ENCODE assay signal across 23 cellular contexts in genomic region chr12:113820842-113821241, GRCh38.
DNase-seq lines count a peak whose midpoint lies in the region; ATAC-seq and TF ChIP-seq lines count a peak whose summit lies in the region.
"Had no signal": no experiment of that assay in that cellular context is flagged by ENCODE, and none has a peak within 500 bp of the region (broad histone marks: within the 10 kb centered on the region; RNA-seq: fewer than 3 reads in every experiment).

No MANE protein-coding gene starts in this region.

- POLR2A ChIA-PET in IMR-90 (lab: Charles Lee; ENCODE audit: unreplicated experiment), result no interaction called here

- H3K9me1 ChIP-seq in IMR-90 (ENCODE audit: insufficient read depth, low read length), result peaks cover 3% of the 10 kb centered on the region; the same call in 1 of the 2 replicates

- peak overlapping the region; percentile 95 for H2BK12ac ChIP-seq in neuronal stem cell (ENCODE audit: low read length)

- no peaks in the 10 kb centered on the region for H3K9me2 ChIP-seq in GM23338 (ENCODE audit: insufficient read depth)

- H3K4me1 ChIP-seq in GM23338 (ENCODE audit: insufficient read depth) (no peaks in the 10 kb centered on the region), IMR-90 (ENCODE audit: control insufficient read depth, insufficient read depth, low read length) (no peaks in the 10 kb centered on the region), neuronal stem cell (ENCODE audit: control insufficient read depth in 2 of 2, insufficient read depth in 1 of 2, low read depth in 1 of 2, low read length in 2 of 2) (peaks cover 17 to 24% of the 10 kb centered on the region in 2 donors)
- H3K4me1 ChIP-seq: A549, BE2C had no signal

- H3K4me3 ChIP-seq in GM23338, result no peak overlapping the region
- no peak overlapping the region for H3K4me3 ChIP-seq in IMR-90 (ENCODE audit: insufficient read depth, low read depth, low read length)
- H3K4me3 ChIP-seq in neuronal stem cell (ENCODE audit: low read length in 2 of 2), result no peak overlapping the region
- H3K4me3 ChIP-seq: A549; BLaER1 treated with 17β-estradiol and CSF1 and Interleukin-3, amounts not matched to agents 10 nM and 100 nM; GM12878 had no signal

- TF ChIP-seq RAD21 in IMR-90 (IDR thresholded peaks at IDR 0.05; ENCODE audit: low read length), result no peak

- intact Hi-C loops in IMR-90 (cut with micrococcal nuclease), result no loop called here

- H3K4ac ChIP-seq in IMR-90 (ENCODE audit: low read depth, low read length) (no peak overlapping the region), neuronal stem cell (ENCODE audit: low read length) (no peak overlapping the region)

- 81% methylated on average over 3 of the region's 8 CpGs; no CpG with 5 or more reads in 1 of the 2 experiments for WGBS in IMR-90 (ENCODE audit: extremely low coverage in 2 of 2, insufficient read length in 1 of 2), 2 experiments
- no CpG with 5 or more reads among the region's 8 CpGs for WGBS in neuronal stem cell (ENCODE audit: extremely low coverage in 2 of 2, insufficient read length in 2 of 2, insufficient replicate concordance in 1 of 2), 2 donors

- H2BK120ac ChIP-seq in IMR-90 (ENCODE audit: low read depth, low read length), result no peak overlapping the region
- no peak overlapping the region for H2BK120ac ChIP-seq in neuronal stem cell (ENCODE audit: low read depth, low read length)

- no peak overlapping the region for H3K56ac ChIP-seq in IMR-90 (ENCODE audit: extremely low read depth, insufficient read depth, low read length)

- TF ChIP-seq POLR2A in IMR-90 (IDR thresholded peaks at IDR 0.05; ENCODE audit: low read depth, low read length), result no peak

- H3K14ac ChIP-seq in IMR-90 (replicated peaks; ENCODE audit: low read depth, low read length), result no peak overlapping the region
- no peak overlapping the region for H3K14ac ChIP-seq in neuronal stem cell (ENCODE audit: low read length)

- H3K4me1 Mint-ChIP-seq in GM23338, result peaks cover 11% of the 10 kb centered on the region
- no peaks in the 10 kb centered on the region for H3K4me1 Mint-ChIP-seq in central memory CD8-positive, alpha-beta T cell
- no peaks in the 10 kb centered on the region for H3K4me1 Mint-ChIP-seq in HFFc6 (ENCODE audit: low read depth)
- H3K4me1 Mint-ChIP-seq: CD14-positive monocyte had no signal

- H2BK5ac ChIP-seq in IMR-90 (ENCODE audit: low read depth, low read length, poor library complexity, severe bottlenecking) (no peak overlapping the region), neuronal stem cell (ENCODE audit: low read length) (no peak overlapping the region)

- H3K4me3 Mint-ChIP-seq in GM23338 (no peak overlapping the region), HFFc6 (no peak overlapping the region)
- no peak overlapping the region for H3K4me3 Mint-ChIP-seq in central memory CD8-positive, alpha-beta T cell
- H3K4me3 Mint-ChIP-seq: CD14-positive monocyte; CD4-positive, alpha-beta T cell; CD8-positive, alpha-beta memory T cell had no signal

- BruUV-seq in IMR-90 (replicated peaks; lab: Mats Ljungman, UMichigan), result no TSS peak

- H3K27me3 Mint-ChIP-seq in GM23338 (ENCODE audit: insufficient read depth, low read depth, poor library complexity) (peaks cover 22% of the 10 kb centered on the region), HFFc6 (ENCODE audit: insufficient read depth) (peaks cover 5% of the 10 kb centered on the region)
- no peaks in the 10 kb centered on the region for H3K27me3 Mint-ChIP-seq in central memory CD8-positive, alpha-beta T cell
- H3K27me3 Mint-ChIP-seq: CD4-positive, alpha-beta T cell; CD8-positive, alpha-beta memory T cell had no signal

- H3F3A ChIP-seq in GM23338 (replicated peaks; ENCODE audit: low read depth), result no peaks in the 10 kb centered on the region

- H3K9me3 ChIP-seq in IMR-90 (ENCODE audit: control insufficient read depth, insufficient read depth, low read length) (no peaks in the 10 kb centered on the region), neuronal stem cell (replicated peaks in 1 of 2; ENCODE audit: control insufficient read depth in 2 of 2, insufficient read depth in 1 of 2, low read depth in 1 of 2, low read length in 2 of 2) (no peaks in the 10 kb centered on the region)
- H3K9me3 ChIP-seq: A549; BE2C; BLaER1 treated with 17β-estradiol and CSF1 and Interleukin-3, amounts not matched to agents 10 nM and 100 nM had no signal

- H3K79me1 ChIP-seq in IMR-90 (ENCODE audit: low read depth in 1 of 2, low read length in 2 of 2) (no peaks in the 10 kb centered on the region), neuronal stem cell (ENCODE audit: low read depth, low read length) (no peaks in the 10 kb centered on the region)

- H3K27me3 ChIP-seq in GM23338 (ENCODE audit: insufficient read depth) (no peaks in the 10 kb centered on the region), IMR-90 (ENCODE audit: control insufficient read depth, insufficient read depth, low read length) (no peaks in the 10 kb centered on the region), neuronal stem cell (ENCODE audit: control insufficient read depth in 3 of 3, insufficient read depth in 3 of 3, low read depth in 1 of 3, low read length in 3 of 3) (no peaks in the 10 kb centered on the region)
- H3K27me3 ChIP-seq: BE2C; BLaER1 treated with 17β-estradiol and CSF1 and Interleukin-3, amounts not matched to agents 10 nM and 100 nM had no signal

- CTCF ChIA-PET in IMR-90 (lab: Yijun Ruan, JAX), result no interaction called here

- no peak overlapping the region for H3K18ac ChIP-seq in IMR-90 (ENCODE audit: low read depth, low read length)
- peak overlapping the region; percentile 11 for H3K18ac ChIP-seq in neuronal stem cell (ENCODE audit: low read length)

- H3K36me3 ChIP-seq in GM23338 (ENCODE audit: insufficient read depth) (no peaks in the 10 kb centered on the region), IMR-90 (ENCODE audit: control insufficient read depth, insufficient read depth, low read length) (no peaks in the 10 kb centered on the region), neuronal stem cell (replicated peaks in 1 of 2; ENCODE audit: control insufficient read depth in 2 of 2, insufficient read depth in 2 of 2, low read length in 2 of 2) (peaks cover 0 to 4% of the 10 kb centered on the region in 2 donors)

- H4K5ac ChIP-seq in IMR-90 (ENCODE audit: low read depth, low read length), result no peak overlapping the region

- H4K8ac ChIP-seq in IMR-90 (ENCODE audit: low read depth in 2 of 2, low read length in 2 of 2) (no peak overlapping the region), neuronal stem cell (ENCODE audit: low read depth, low read length) (no peak overlapping the region)

- H2BK15ac ChIP-seq in IMR-90 (ENCODE audit: low read depth, low read length), result no peak overlapping the region
- peak overlapping the region; percentile 86 for H2BK15ac ChIP-seq in neuronal stem cell (ENCODE audit: low read length)

- H2BK20ac ChIP-seq in IMR-90 (ENCODE audit: low read depth, low read length), result no peak overlapping the region

- no peak overlapping the region for H2AK5ac ChIP-seq in IMR-90 (ENCODE audit: low read depth, low read length)
- peak overlapping the region; percentile 91 for H2AK5ac ChIP-seq in neuronal stem cell (ENCODE audit: low read depth, low read length)

- in situ Hi-C loops in IMR-90 (cut with MboI; ENCODE audit: low sequenced_read_pairs), result no loop called here

- DNase-seq in GM23338 (ENCODE audit: low spot score) (no peak), IMR-90 (no peak), neuronal stem cell (ENCODE audit: low spot score) (no peak), putamen (ENCODE audit: low spot score) (no peak), HFFc6 (no peak)
- DNase-seq in central memory CD8-positive, alpha-beta T cell (ENCODE audit: low spot score in 2 of 2), result no peak
- DNase-seq: 8988T; ACHN; AML-193; BE2C; CD4-positive, alpha-beta T cell; CD8-positive, alpha-beta memory T cell; DMS 273 treated with DMSO at 0.1 percent for 48 hours; DMS79; EL; GDM1; H7 had no signal

- H4K91ac ChIP-seq in IMR-90 (ENCODE audit: insufficient read depth, low read depth, low read length) (no peak overlapping the region), neuronal stem cell (ENCODE audit: low read depth, low read length, poor library complexity) (no peak overlapping the region)

- dilution Hi-C loops in IMR-90 (cut with HindIII; ENCODE audit: low sequenced_read_pairs, unreplicated experiment), result no loop called here

- H3K9me3 Mint-ChIP-seq in GM23338 (no peaks in the 10 kb centered on the region), HFFc6 (no peaks in the 10 kb centered on the region)
- H3K9me3 Mint-ChIP-seq in central memory CD8-positive, alpha-beta T cell, result no peaks in the 10 kb centered on the region
- H3K9me3 Mint-ChIP-seq: CD4-positive, alpha-beta T cell; CD8-positive, alpha-beta memory T cell had no signal

- H3K23ac ChIP-seq in IMR-90 (ENCODE audit: low read depth, low read length), result no peak overlapping the region
- no peak overlapping the region for H3K23ac ChIP-seq in neuronal stem cell (ENCODE audit: low read depth, low read length, poor library complexity)

- H3K27ac ChIP-seq in GM23338 (ENCODE audit: low read depth) (no peak overlapping the region), IMR-90 (ENCODE audit: insufficient read depth, low read length) (no peak overlapping the region), neuronal stem cell (replicated peaks; ENCODE audit: low read length) (no peak overlapping the region)
- H3K27ac ChIP-seq: A549; BLaER1 treated with 17β-estradiol and CSF1 and Interleukin-3, amounts not matched to agents 10 nM and 100 nM had no signal

- TF ChIP-seq CTCF in GM23338 (conservative IDR thresholded peaks at IDR 0.05; ENCODE audit: low read depth in 2 of 2) (no peak), IMR-90 (conservative IDR thresholded peaks at IDR 0.05; ENCODE audit: low read depth, low read length) (no peak), HFFc6 (IDR thresholded peaks at IDR 0.05) (no peak)

- H3K9ac ChIP-seq in IMR-90 (ENCODE audit: low read depth, low read length) (no peak overlapping the region), neuronal stem cell (ENCODE audit: low read depth, low read length, poor library complexity) (peak overlapping the region; percentile 80)
- H3K9ac ChIP-seq: BLaER1 treated with 17β-estradiol and CSF1 and Interleukin-3, amounts not matched to agents 10 nM and 100 nM had no signal

- H3K27ac Mint-ChIP-seq in GM23338 (peak overlapping the region; percentile 56), HFFc6 (no peak overlapping the region)
- H3K27ac Mint-ChIP-seq in central memory CD8-positive, alpha-beta T cell (ENCODE audit: low read depth), result peak overlapping the region; percentile 58
- H3K27ac Mint-ChIP-seq: CD4-positive, alpha-beta T cell had no signal

- ATAC-seq in GM23338 (no peak), IMR-90 (ENCODE audit: low read depth) (no peak), HG02852 (IDR thresholded peaks at IDR 0.05; ENCODE audit: unreplicated experiment) (no peak)
- no peak for ATAC-seq in central memory CD8-positive, alpha-beta T cell (replicated peaks; ENCODE audit: extremely low read depth, poor library complexity, severe bottlenecking)
- ATAC-seq: A549, GM12878, HCT116 had no signal

- H3K4me2 ChIP-seq in GM23338 (no peak overlapping the region), IMR-90 (ENCODE audit: low read depth, low read length) (no peak overlapping the region), neuronal stem cell (ENCODE audit: insufficient read depth, low read length, poor library complexity, severe bottlenecking) (no peak overlapping the region)
- H3K4me2 ChIP-seq: A549; BLaER1 treated with 17β-estradiol and CSF1 and Interleukin-3, amounts not matched to agents 10 nM and 100 nM had no signal

- no peaks in the 10 kb centered on the region for H3K79me2 ChIP-seq in GM23338 (replicated peaks; ENCODE audit: insufficient read depth)

- H2AFZ ChIP-seq in GM23338, result no peak overlapping the region
- H2AFZ ChIP-seq in IMR-90 (replicated peaks; ENCODE audit: low read length, poor library complexity), result no peak overlapping the region
- H2AFZ ChIP-seq in neuronal stem cell (ENCODE audit: low read length), result no peak overlapping the region

- H2AK9ac ChIP-seq in IMR-90 (replicated peaks; ENCODE audit: low read depth, low read length, poor library complexity), result peak overlapping the region; percentile 10

- no peaks in the 10 kb centered on the region; the same call in none of the 2 replicates for H4K20me1 ChIP-seq in GM23338 (replicated peaks; ENCODE audit: insufficient read depth)
- H4K20me1 ChIP-seq in IMR-90 (ENCODE audit: insufficient read depth, low read length), result no peaks in the 10 kb centered on the region

- H3K36me3 Mint-ChIP-seq in GM23338 (ENCODE audit: low read depth) (peaks cover under 1% of the 10 kb centered on the region; the same call in 1 of the 3 replicates), HFFc6 (ENCODE audit: low read depth) (no peaks in the 10 kb centered on the region)
- peaks cover 8% of the 10 kb centered on the region for H3K36me3 Mint-ChIP-seq in central memory CD8-positive, alpha-beta T cell (ENCODE audit: insufficient read depth)
